ENCODE assay signal across 23 cellular contexts in the genomic region with DNA sequence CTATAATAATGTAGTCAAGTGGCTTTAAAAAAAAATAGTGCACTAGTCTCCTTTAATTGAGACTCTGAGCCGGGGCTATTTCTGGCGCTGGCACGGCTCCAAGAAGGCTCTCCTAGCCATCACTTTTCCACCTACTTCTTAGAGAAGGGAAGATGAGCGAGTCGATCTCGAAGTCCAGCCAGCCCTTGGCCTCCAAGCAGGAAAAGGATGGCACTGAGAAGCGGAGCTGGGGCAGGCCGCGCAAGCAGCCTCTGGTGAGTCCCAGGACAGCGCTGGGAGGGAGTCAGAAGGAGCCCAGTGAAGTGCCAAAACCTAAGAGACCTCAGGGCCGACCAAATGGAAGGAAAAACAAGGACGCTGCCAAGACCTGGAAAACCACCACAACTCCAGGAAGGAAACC.
"Had no signal": no experiment of that assay in that cellular context is flagged by ENCODE, and none has a peak within 500 bp of the region (broad histone marks: within the 10 kb centered on the region; RNA-seq: fewer than 3 reads in every experiment).

No MANE protein-coding gene starts in this region.

- H3K27ac ChIP-seq: neutrophil, pancreas, psoas muscle, right lobe of liver, sigmoid colon, stomach, thoracic aorta, thyroid gland, tibial nerve, upper lobe of left lung, uterus had no signal

- H3K4me1 ChIP-seq: pancreas, psoas muscle, right lobe of liver, sigmoid colon, stomach, thyroid gland, tibial nerve, upper lobe of left lung, uterus had no signal

- H3K4me3 ChIP-seq: pancreas, psoas muscle, right lobe of liver, sigmoid colon, stomach, thoracic aorta, thyroid gland, tibial nerve, upper lobe of left lung, uterus had no signal

- DNase-seq: naive thymus-derived CD8-positive, alpha-beta T cell; nephron progenitor cell; nucleus accumbens; psoas muscle; right cardiac atrium; right lobe of liver; sigmoid colon; small intestine; stimulated activated CD4-positive, alpha-beta T cell treated with anti-CD3 and anti-CD28 coated beads, Interleukin-15, amount 100 ng/mL, for 24 hours; stimulated activated CD4-positive, alpha-beta T cell treated with anti-CD3 and anti-CD28 coated beads, Interleukin-2, amount 100 ng/mL, for 24 hours; stimulated activated CD4-positive, alpha-beta T cell treated with anti-CD3 and anti-CD28 coated beads, Interleukin-2, amount 100 ng/mL, for 48 hours; stimulated activated CD4-positive, alpha-beta T cell treated with anti-CD3 and anti-CD28 coated beads, Interleukin-4, amount 100 ng/mL, for 24 hours; stimulated activated naive B cell treated with anti-CD40 and anti-IgM and Interleukin-4, amounts not matched to agents 10 μg/mL and 1 μg/mL and 100 μg/mL, for 72 hours; stimulated activated naive CD4-positive, alpha-beta T cell treated with Interleukin-2 at 50 U/mL for 16 hours; stomach; thyroid gland; trophoblast cell; uterus had no signal

- H3K36me3 ChIP-seq: neutrophil, pancreas, right lobe of liver, sigmoid colon, stomach, thoracic aorta, thyroid gland, tibial nerve, upper lobe of left lung, uterus had no signal

- H3K9me3 ChIP-seq: neutrophil, pancreas, psoas muscle, right lobe of liver, stomach, thoracic aorta, thyroid gland, tibial nerve, upper lobe of left lung, uterus had no signal

- H3K27me3 ChIP-seq: neutrophil, right lobe of liver, sigmoid colon, stomach, thyroid gland, tibial nerve, upper lobe of left lung, uterus had no signal

- FAIRE-seq: pancreas, small intestine had no signal
